In genomic region chr6:87699576-87699975, GRCh38 we compare ENCODE assay signal across 1 cellular context.
TF ChIP-seq lines count a peak whose summit lies in the region.

No MANE protein-coding gene starts in this region.

TF ChIP-seq in H1, 55 proteins besides CTCF, POLR2A, EP300 and RAD21:
- TF ChIP-seq SP1 (IDR thresholded peaks at IDR 0.05; ENCODE audit: low read depth, low read length): no peak
- TF ChIP-seq RBBP5 (IDR thresholded peaks at IDR 0.05; ENCODE audit: borderline replicate concordance, low read depth, low read length): no peak
- TF ChIP-seq TEAD4 (IDR thresholded peaks at IDR 0.05; ENCODE audit: low read depth, low read length): no peak
- no peak for TF ChIP-seq TCF12 (IDR thresholded peaks at IDR 0.05; ENCODE audit: low read depth, low read length)
- no peak for TF ChIP-seq EGR1 (IDR thresholded peaks at IDR 0.05; ENCODE audit: borderline replicate concordance, low read depth, low read length)
- no peak for TF ChIP-seq SIX5 (IDR thresholded peaks at IDR 0.05; ENCODE audit: low read depth, low read length)
- TF ChIP-seq BRCA1 (IDR thresholded peaks at IDR 0.05; ENCODE audit: low read depth, low read length): no peak
- no peak for TF ChIP-seq CEBPB (IDR thresholded peaks at IDR 0.05; ENCODE audit: low read depth, low read length)
- no peak for TF ChIP-seq MAFK (IDR thresholded peaks at IDR 0.05; ENCODE audit: low read depth, low read length)
- TF ChIP-seq ATF2 (IDR thresholded peaks at IDR 0.05; ENCODE audit: low read length): no peak
- TF ChIP-seq POU5F1 (IDR thresholded peaks at IDR 0.05; ENCODE audit: low read depth, low read length): no peak
